Comparison of ENCODE assay signal across 27 cellular contexts in genomic region chr11:46343520-46343919, GRCh38. TPM values are rescaled to one million over a fixed set of nuclear protein-coding genes. Genes with fewer than 3 reads are reported as not detected.
A peak's percentile ranks its signal among the peaks of the same experiment; 100 is the strongest.
DNase-seq lines count a peak whose midpoint lies in the region; ATAC-seq, FAIRE-seq and TF ChIP-seq lines count a peak whose summit lies in the region.
"Had no signal": no experiment of that assay in that cellular context is flagged by ENCODE, and none has a peak within 500 bp of the region (broad histone marks: within the 10 kb centered on the region; RNA-seq: fewer than 3 reads in every experiment).

No MANE protein-coding gene starts in this region.

- 0 out of 2 replicates have a peak, but pooled peaks cover 8% of the 10 kb centered on the region for H4K20me1 ChIP-seq in K562 (replicated peaks; ENCODE audit: control insufficient read depth, insufficient read depth, low read length)

- H3K27ac Mint-ChIP-seq in mesothelial cell of epicardium (peak overlapping the region; percentile 18), immature natural killer cell (no peak overlapping the region)
- H3K27ac Mint-ChIP-seq: effector memory CD8-positive, alpha-beta T cell had no signal

- no peak for DNase-seq in K562 (ENCODE audit: extremely low read depth in 1 of 4, low spot score in 3 of 4)
- DNase-seq in mesothelial cell of epicardium (ENCODE audit: low spot score in 2 of 2, unreplicated experiment in 2 of 2) = no peak
- no peak for DNase-seq in GM19240 (ENCODE audit: insufficient read length, low spot score)
- no peak for DNase-seq in H54 (ENCODE audit: insufficient read length, low spot score)
- no peak for DNase-seq in immature natural killer cell
- no peak for DNase-seq in activated CD8-positive, alpha-beta memory T cell treated with anti-CD3 and anti-CD28 coated beads for 24 hours
- DNase-seq: activated CD4-positive, alpha-beta T cell treated with anti-CD3 and anti-CD28 coated beads for 48 hours; activated CD8-positive, alpha-beta memory T cell treated with anti-CD3 and anti-CD28 coated beads, Interleukin-2, amount 50 U/mL, for 48 hours; activated gamma-delta T cell; CD8-positive, alpha-beta memory T cell; DMS79 treated with DMSO at 0.1 percent for 48 hours; effector memory CD8-positive, alpha-beta T cell; heart left ventricle; NCI-H187 treated with DMSO at 0.1 percent for 48 hours; NCI-H446 treated with DMSO at 0.1 percent for 48 hours; NK-92 treated with Interleukin-12 subunit alpha and Interleukin-12 subunit beta, amount 100 ng/mL, for 24 hours; RPMI8226; small intestine; stimulated activated CD4-positive, alpha-beta T cell treated with anti-CD3 and anti-CD28 coated beads, Interleukin-4, amount 100 ng/mL, for 1 hour; stomach; uterus had no signal

- no peak for TF ChIP-seq EP300 in K562 (IDR thresholded peaks at IDR 0.05; ENCODE audit: low read length)

- TF ChIP-seq CTCF in 22Rv1 (IDR thresholded peaks at IDR 0.05) (no peak), K562 (IDR thresholded peaks at IDR 0.05 in 2 of 3, conservative IDR thresholded peaks at IDR 0.05 in 1 of 3; ENCODE audit: insufficient read depth in 2 of 3, low read depth in 1 of 3, low read length in 3 of 3) (no peak), mesothelial cell of epicardium (IDR thresholded peaks at IDR 0.05; ENCODE audit: unreplicated experiment) (no peak)

- H3K4me3 Mint-ChIP-seq in mesothelial cell of epicardium = no peak overlapping the region
- H3K4me3 Mint-ChIP-seq in immature natural killer cell = no peak overlapping the region
- H3K4me3 Mint-ChIP-seq: effector memory CD8-positive, alpha-beta T cell had no signal

- no peak overlapping the region for H3K9ac ChIP-seq in HUES48 (ENCODE audit: low read depth, low read length)
- H3K9ac ChIP-seq in K562 (ENCODE audit: insufficient read depth in 1 of 2, low read depth in 2 of 2, low read length in 2 of 2) = no peak overlapping the region
- H3K9ac ChIP-seq: KMS-11 had no signal

- peaks cover 11% of the 10 kb centered on the region for H3K79me2 ChIP-seq in K562 (ENCODE audit: control insufficient read depth, insufficient read depth, low read length)

- H3K36me3 ChIP-seq in HUES48 (ENCODE audit: control insufficient read depth, insufficient read depth, low read length) (no peaks in the 10 kb centered on the region), K562 (ENCODE audit: control insufficient read depth, insufficient read depth, low read length) (peaks cover 2% of the 10 kb centered on the region; the same call in 1 of the 3 replicates)
- H3K36me3 ChIP-seq: ascending aorta, heart left ventricle, stomach, uterus had no signal

- no peak overlapping the region for H3K4me2 ChIP-seq in K562 (ENCODE audit: insufficient read depth, low read length)
- H3K4me2 ChIP-seq: KMS-11 had no signal

- intact Hi-C loops in K562 (cut with micrococcal nuclease) = no loop called here

- H3K9me1 ChIP-seq in K562 (ENCODE audit: control insufficient read depth, insufficient read depth, low read length) = no peaks in the 10 kb centered on the region

- H3K4me1 Mint-ChIP-seq in mesothelial cell of epicardium (peaks cover 57% of the 10 kb centered on the region), immature natural killer cell (peaks cover 25 to 28% of the 10 kb centered on the region in 2 donors)

- no peak for TF ChIP-seq RAD21 in K562 (CRISPR knock-in tag; conservative IDR thresholded peaks at IDR 0.05 in 1 of 2, IDR thresholded peaks at IDR 0.05 in 1 of 2)

- TF ChIP-seq POLR2A in K562 (conservative IDR thresholded peaks at IDR 0.05) (no peak), H54 (IDR thresholded peaks at IDR 0.05; ENCODE audit: low read depth, low read length) (no peak)

- H3K27ac ChIP-seq in 22Rv1 = peak overlapping the region; percentile 100
- peak overlapping the region; percentile 39 for H3K27ac ChIP-seq in HUES48 (ENCODE audit: low read depth, low read length)
- no peak overlapping the region for H3K27ac ChIP-seq in K562 (ENCODE audit: extremely low read depth, low read depth, low read length)
- H3K27ac ChIP-seq: ascending aorta, KMS-11, stomach had no signal

- POLR2A ChIA-PET in K562 (lab: Yijun Ruan, JAX) = interaction anchor here (1.1 kb wide), 1 partner anchor 13 kb away, joined by 4 read pairs; no protein-coding TSS in a partner anchor

- H3K27me3 Mint-ChIP-seq in mesothelial cell of epicardium (ENCODE audit: low read depth) (no peaks in the 10 kb centered on the region), immature natural killer cell (ENCODE audit: low read depth in 3 of 3) (peaks cover 10 to 26% (median 20%) of the 10 kb centered on the region in 3 donors)

- BruUV-seq in K562 (replicated peaks; lab: Mats Ljungman, UMichigan) = no TSS peak

- H3K36me3 Mint-ChIP-seq in mesothelial cell of epicardium (no peaks in the 10 kb centered on the region), immature natural killer cell (no peaks in the 10 kb centered on the region)

- FAIRE-seq in K562 (lab: Jason Lieb, UNC) = no peak
- FAIRE-seq in H54 (lab: Jason Lieb, UNC) = no peak
- FAIRE-seq: small intestine, TTC549 had no signal

- 23% methylated on average over 3 of the region's 3 CpGs for WGBS in K562 (ENCODE audit: insufficient coverage, low coverage, missing lambda C conversion rate)

- CTCF ChIA-PET in K562 (lab: Yijun Ruan, JAX; ENCODE audit: low intra/inter-chr PET ratio) = no interaction called here

- H3K27me3 ChIP-seq in HUES48 (ENCODE audit: control insufficient read depth, insufficient read depth, low read length) = peaks cover 11% of the 10 kb centered on the region; the same call in 1 of the 2 replicates
- H3K27me3 ChIP-seq in K562 (ENCODE audit: control insufficient read depth in 2 of 2, insufficient read depth in 2 of 2, low read length in 2 of 2) = peaks cover 6 to 16% of the 10 kb centered on the region in 2 experiments; a peak in 3 of 5 replicates
- H3K27me3 ChIP-seq: ascending aorta, heart left ventricle, stomach, uterus had no signal

- H2AFZ ChIP-seq in K562 (ENCODE audit: low read depth, low read length) = no peak overlapping the region

- in situ Hi-C loops in K562 (cut with MboI) = no loop called here

- H3K9me3 ChIP-seq in HUES48 (ENCODE audit: control insufficient read depth, insufficient read depth, low read length) (no peaks in the 10 kb centered on the region), K562 (replicated peaks; ENCODE audit: control insufficient read depth, insufficient read depth, low read depth, low read length) (no peaks in the 10 kb centered on the region)
- H3K9me3 ChIP-seq: ascending aorta, heart left ventricle, stomach, uterus had no signal

- no peak overlapping the region for H3K4me3 ChIP-seq in HUES48 (ENCODE audit: low read depth, low read length)
- H3K4me3 ChIP-seq in K562 = no peak overlapping the region
- H3K4me3 ChIP-seq: ascending aorta, heart left ventricle, stomach, uterus had no signal

- H3K4me1 ChIP-seq in HUES48 (ENCODE audit: control insufficient read depth, insufficient read depth, low read length) (peaks cover 75% of the 10 kb centered on the region), K562 (replicated peaks in 1 of 2; ENCODE audit: control insufficient read depth in 2 of 2, insufficient read depth in 2 of 2, low read length in 2 of 2) (peaks cover 19 to 40% of the 10 kb centered on the region in 2 experiments)

- no peak for ATAC-seq in K562
- ATAC-seq: effector memory CD8-positive, alpha-beta T cell; heart left ventricle had no signal

- no peaks in the 10 kb centered on the region for H3K9me3 Mint-ChIP-seq in mesothelial cell of epicardium
- no peaks in the 10 kb centered on the region for H3K9me3 Mint-ChIP-seq in immature natural killer cell
- H3K9me3 Mint-ChIP-seq: CD8-positive, alpha-beta memory T cell; effector memory CD8-positive, alpha-beta T cell had no signal

RNA-seq across cellular contexts. Expression of gene DGKZ, which starts 3.7 kb away (rescaled TPM):
- total RNA-seq in K562 (2011; cell fraction: chromatin; rRNA removed; ENCODE audit: low replicate concordance) = 71.0 and 248 TPM in 2 replicates
- total RNA-seq in K562 (2011; cell fraction: nucleolus; rRNA removed) = 153 and 166 TPM in 2 replicates
- 88.0 and 98.6 TPM in 2 replicates for total RNA-seq in K562 (2011; cell fraction: nucleoplasm; rRNA removed)
- total RNA-seq in K562 (2014; rRNA removed) = 78.5 and 108 TPM in 2 replicates
- 10.9 and 13.6 TPM in 2 replicates for total RNA-seq in K562 (2014; rRNA removed; fragmentation: Illumina TruSeq; extraction: Trizol)
- total RNA-seq in K562 (2015; rRNA removed; fragmentation: Illumina TruSeq; extraction: Trizol) = 44.2 and 47.5 TPM in 2 replicates
- total RNA-seq in K562 (2021) = 87.8 and 100 TPM in 2 replicates
- 28.2 and 49.4 TPM in 2 replicates for polyA plus RNA-seq in K562 (2011; rRNA removed)
- 55.4 and 121 TPM in 2 replicates for polyA plus RNA-seq in K562 (2011; cell fraction: cytosol; rRNA removed)
- polyA plus RNA-seq in K562 (2011; cell fraction: nucleus; rRNA removed) = 203 and 295 TPM in 2 replicates
- 64.0 and 103 TPM in 2 replicates for polyA plus RNA-seq in K562 (2012)
- 48.8 and 66.2 TPM in 2 replicates for polyA plus RNA-seq in K562 (2014; fragmentation: Illumina TruSeq; extraction: Trizol)
- polyA plus RNA-seq in K562 (2014; fragmentation: Nextera tagmentation; extraction: Ambion mirVana) = under 1 TPM; 0.51 to 0.71 TPM
- 73.5 and 77.9 TPM in 2 replicates for polyA plus RNA-seq in K562 (2014; rRNA removed)
- polyA minus RNA-seq in K562 (2011; rRNA and poly(A)+ RNA removed) = 18.5 and 28.5 TPM in 2 replicates
- 53.9 and 65.8 TPM in 2 replicates for polyA minus RNA-seq in K562 (2011; cell fraction: cytosol; rRNA and poly(A)+ RNA removed)
- 59.1 and 64.5 TPM in 2 replicates for polyA minus RNA-seq in K562 (2011; cell fraction: nucleus; rRNA and poly(A)+ RNA removed)
- total RNA-seq in mesothelial cell of epicardium = 46.3 to 50.6 TPM (median 46.5 TPM) in 3 replicates
- 100 to 1,000 TPM in 1 of 3 donors, 10 to 100 TPM in 2; 40.7 to 120 (median 63.6) TPM for polyA plus RNA-seq in immature natural killer cell

RNA-seq across cellular contexts. Expression of gene MDK, which starts 37.9 kb away (rescaled TPM):
- total RNA-seq in K562 (2011; cell fraction: chromatin; rRNA removed; ENCODE audit: low replicate concordance) = 91.4 and 271 TPM in 2 replicates
- total RNA-seq in K562 (2011; cell fraction: nucleolus; rRNA removed) = 402 and 460 TPM in 2 replicates
- total RNA-seq in K562 (2011; cell fraction: nucleoplasm; rRNA removed) = 333 and 334 TPM in 2 replicates
- total RNA-seq in K562 (2014; rRNA removed) = 478 and 553 TPM in 2 replicates
- 91.5 and 123 TPM in 2 replicates for total RNA-seq in K562 (2014; rRNA removed; fragmentation: Illumina TruSeq; extraction: Trizol)
- total RNA-seq in K562 (2015; rRNA removed; fragmentation: Illumina TruSeq; extraction: Trizol) = 269 and 279 TPM in 2 replicates
- 396 and 429 TPM in 2 replicates for total RNA-seq in K562 (2021)
- polyA plus RNA-seq in K562 (2011; rRNA removed) = 343 and 350 TPM in 2 replicates
- 540 and 788 TPM in 2 replicates for polyA plus RNA-seq in K562 (2011; cell fraction: cytosol; rRNA removed)
- polyA plus RNA-seq in K562 (2011; cell fraction: nucleus; rRNA removed) = 206 and 271 TPM in 2 replicates
- 413 and 460 TPM in 2 replicates for polyA plus RNA-seq in K562 (2012)
- polyA plus RNA-seq in K562 (2014; fragmentation: Illumina TruSeq; extraction: Trizol) = 661 and 667 TPM in 2 replicates
- 10 to 100 TPM; 20.7 to 61.7 TPM for polyA plus RNA-seq in K562 (2014; fragmentation: Nextera tagmentation; extraction: Ambion mirVana)
- polyA plus RNA-seq in K562 (2014; rRNA removed) = 700 and 703 TPM in 2 replicates
- 33.7 and 59.6 TPM in 2 replicates for polyA minus RNA-seq in K562 (2011; rRNA and poly(A)+ RNA removed)
- polyA minus RNA-seq in K562 (2011; cell fraction: cytosol; rRNA and poly(A)+ RNA removed) = 108 and 146 TPM in 2 replicates
- polyA minus RNA-seq in K562 (2011; cell fraction: nucleus; rRNA and poly(A)+ RNA removed) = 24.1 and 38.4 TPM in 2 replicates
- 1,547 to 1,604 TPM (median 1,586 TPM) in 3 replicates for total RNA-seq in mesothelial cell of epicardium
- under 1 TPM in 1 of 3 donors, not detected in 2; 0.44 TPM for polyA plus RNA-seq in immature natural killer cell

RNA-seq across cellular contexts. Expression of gene CHRM4, which starts 48.1 kb away (rescaled TPM):
- total RNA-seq in K562 (2011; cell fraction: chromatin; rRNA removed; ENCODE audit: low replicate concordance) = 1.0 and 3.7 TPM in 2 replicates
- 1.6 and 4.0 TPM in 2 replicates for total RNA-seq in K562 (2011; cell fraction: nucleolus; rRNA removed)
- total RNA-seq in K562 (2011; cell fraction: nucleoplasm; rRNA removed) = 1.2 TPM in 2 replicates
- total RNA-seq in K562 (2014; rRNA removed) (0.73 and 1.3 TPM in 2 replicates), K562 (2014; rRNA removed; fragmentation: Illumina TruSeq; extraction: Trizol) (0.19 and 0.22 TPM in 2 replicates), K562 (2015; rRNA removed; fragmentation: Illumina TruSeq; extraction: Trizol) (0.22 and 0.49 TPM in 2 replicates), K562 (2021) (0.89 and 1.0 TPM in 2 replicates), mesothelial cell of epicardium (0.42 to 0.68 TPM (median 0.51 TPM) in 3 replicates)
- polyA plus RNA-seq in K562 (2011; rRNA removed) (0.62 and 0.74 TPM in 2 replicates), K562 (2014; fragmentation: Illumina TruSeq; extraction: Trizol) (0.40 and 0.76 TPM in 2 replicates), K562 (2014; fragmentation: Nextera tagmentation; extraction: Ambion mirVana) (not detected), K562 (2014; rRNA removed) (0.33 and 0.58 TPM in 2 replicates), immature natural killer cell (under 1 TPM in 2 of 3 donors, not detected in 1; 0.31 to 0.51 TPM)
- 0.84 and 2.3 TPM in 2 replicates for polyA plus RNA-seq in K562 (2011; cell fraction: cytosol; rRNA removed)
- polyA plus RNA-seq in K562 (2011; cell fraction: nucleus; rRNA removed) = 0.60 and 1.5 TPM in 2 replicates
- 0.35 and 0.68 TPM in 2 replicates for polyA plus RNA-seq in K562 (2012)
- 0.42 and 1.1 TPM in 2 replicates for polyA minus RNA-seq in K562 (2011; rRNA and poly(A)+ RNA removed)
- polyA minus RNA-seq in K562 (2011; cell fraction: cytosol; rRNA and poly(A)+ RNA removed) = 1.6 TPM in 1 of 2 replicates, not detected in the other
- 0.89 and 2.6 TPM in 2 replicates for polyA minus RNA-seq in K562 (2011; cell fraction: nucleus; rRNA and poly(A)+ RNA removed)
- total RNA-seq: ascending aorta; CD8-positive, alpha-beta memory T cell; mesenteric fat pad had no signal
- polyA plus RNA-seq: stomach had no signal
